Comparison of ENCODE assay signal across 21 cellular contexts in genomic region chrY:13307959-13308358, GRCh38.
A peak's percentile ranks its signal among the peaks of the same experiment; 100 is the strongest.
DNase-seq lines count a peak whose midpoint lies in the region; ATAC-seq and TF ChIP-seq lines count a peak whose summit lies in the region.
"Had no signal": no experiment of that assay in that cellular context is flagged by ENCODE, and none has a peak within 500 bp of the region (broad histone marks: within the 10 kb centered on the region; RNA-seq: fewer than 3 reads in every experiment).

No MANE protein-coding gene starts in this region.

- no peak overlapping the region for H3K4me2 ChIP-seq in GM23248 (ENCODE audit: unreplicated experiment)

- H3K4me3 Mint-ChIP-seq in activated T-helper 17 cell treated with anti-CD3 and anti-CD28 coated beads, Interleukin-2, amount 50 U/mL, for 72 hours = no peak overlapping the region

- peak overlapping the region; percentile 43 for H3K27ac ChIP-seq in GM23248
- H3K27ac ChIP-seq in RWPE2 (ENCODE audit: poor library complexity, severe bottlenecking) = no peak overlapping the region
- H3K27ac ChIP-seq in foreskin keratinocyte = no peak overlapping the region
- H3K27ac ChIP-seq: SJCRH30 had no signal

- no peak overlapping the region for H3K9ac ChIP-seq in GM23248

- 95 to 97% methylated on average over 2 of the region's 2 CpGs for WGBS in GM23248 (ENCODE audit: low coverage in 1 of 2, low lambda C conversion rate in 2 of 2, missing lambda C conversion rate in 2 of 2), 2 experiments

- H3K9me2 ChIP-seq in GM23248 (ENCODE audit: insufficient read depth) = no peaks in the 10 kb centered on the region

- H3K9me3 Mint-ChIP-seq in activated T-helper 17 cell treated with anti-CD3 and anti-CD28 coated beads, Interleukin-2, amount 50 U/mL, for 72 hours = no peaks in the 10 kb centered on the region

- no peaks in the 10 kb centered on the region for H3K27me3 Mint-ChIP-seq in activated T-helper 17 cell treated with anti-CD3 and anti-CD28 coated beads, Interleukin-2, amount 50 U/mL, for 72 hours

- in situ Hi-C loops in GM23248 (cut with MboI) = no loop called here

- H3K36me3 Mint-ChIP-seq in activated T-helper 17 cell treated with anti-CD3 and anti-CD28 coated beads, Interleukin-2, amount 50 U/mL, for 72 hours (ENCODE audit: low read depth) = peaks cover 84% of the 10 kb centered on the region

- H3F3A ChIP-seq in GM23248 (ENCODE audit: insufficient read depth) = peaks cover 7% of the 10 kb centered on the region; the same call in 1 of the 2 replicates

- H3K4me1 Mint-ChIP-seq in activated T-helper 17 cell treated with anti-CD3 and anti-CD28 coated beads, Interleukin-2, amount 50 U/mL, for 72 hours = no peaks in the 10 kb centered on the region

- H2AFZ ChIP-seq in GM23248 = no peak overlapping the region

- no peaks in the 10 kb centered on the region for H3K9me3 ChIP-seq in GM23248 (ENCODE audit: low read depth)
- no peaks in the 10 kb centered on the region for H3K9me3 ChIP-seq in RWPE2 (ENCODE audit: severe bottlenecking)
- H3K9me3 ChIP-seq: BE2C, SJCRH30 had no signal

- H3K36me3 ChIP-seq in GM23248 (ENCODE audit: low read depth) (peaks cover 3% of the 10 kb centered on the region; the same call in 1 of the 2 replicates), RWPE2 (ENCODE audit: low read depth) (peaks cover 56% of the 10 kb centered on the region)
- H3K36me3 ChIP-seq: BE2C, SJCRH30 had no signal

- H3K27me3 ChIP-seq in GM23248 (replicated peaks; ENCODE audit: insufficient read depth) = no peaks in the 10 kb centered on the region
- H3K27me3 ChIP-seq in RWPE2 (ENCODE audit: insufficient read depth, poor library complexity, severe bottlenecking) = no peaks in the 10 kb centered on the region
- no peaks in the 10 kb centered on the region for H3K27me3 ChIP-seq in foreskin keratinocyte
- H3K27me3 ChIP-seq: BE2C, SJCRH30 had no signal

- no peak overlapping the region for H3K27ac Mint-ChIP-seq in activated T-helper 17 cell treated with anti-CD3 and anti-CD28 coated beads, Interleukin-2, amount 50 U/mL, for 72 hours

- no peaks in the 10 kb centered on the region for H4K20me1 ChIP-seq in GM23248 (ENCODE audit: insufficient read depth)

- peaks cover 11% of the 10 kb centered on the region for H3K4me1 ChIP-seq in GM23248 (ENCODE audit: insufficient read depth)
- peaks cover 3% of the 10 kb centered on the region for H3K4me1 ChIP-seq in RWPE2 (ENCODE audit: insufficient read depth, poor library complexity, severe bottlenecking)
- H3K4me1 ChIP-seq in foreskin keratinocyte = no peaks in the 10 kb centered on the region
- H3K4me1 ChIP-seq: BE2C, SJCRH30 had no signal

- no peak overlapping the region for H3K4me3 ChIP-seq in AG10803 (ENCODE audit: low read length)
- no peak overlapping the region for H3K4me3 ChIP-seq in GM23248
- no peak overlapping the region for H3K4me3 ChIP-seq in RWPE2 (ENCODE audit: severe bottlenecking)
- H3K4me3 ChIP-seq: SJCRH30 had no signal

- DNase-seq in AG10803 (ENCODE audit: low read depth) (peak; percentile 29), GM23248 (peak; percentile 22), RWPE2 (ENCODE audit: low spot score) (no peak), foreskin keratinocyte (peak; percentile 31 to 65), NAMALWA (ENCODE audit: low spot score) (no peak), NCI-H526 (lab: John Stamatoyannopoulos, UW) (no peak)
- DNase-seq: BE2C; DMS79; Kasumi-1; MM.1S; NCI-H1092 treated with DMSO at 0.1 percent for 48 hours; NCI-H1436 treated with DMSO at 0.1 percent for 48 hours; NCI-H2029; NCI-H226; NCI-H510A treated with DMSO at 0.1 percent for 48 hours; NCI-H774; NK-92 treated with Interleukin-12 subunit alpha and Interleukin-12 subunit beta, amount 100 ng/mL, for 24 hours; SJCRH30 had no signal

- no peaks in the 10 kb centered on the region for H3K79me2 ChIP-seq in GM23248 (ENCODE audit: insufficient read depth)

- peak; percentile 52; the same call in 1 of the 3 replicates for ATAC-seq in RWPE2 (ENCODE audit: low read depth)
- peak; percentile 74 for ATAC-seq in foreskin keratinocyte
- no peak for ATAC-seq in HG03442 (IDR thresholded peaks at IDR 0.05; ENCODE audit: unreplicated experiment)
- ATAC-seq in activated T-helper 17 cell treated with anti-CD3 and anti-CD28 coated beads, Interleukin-2, amount 50 U/mL, for 72 hours (replicated peaks) = no peak
- ATAC-seq: Panc1 had no signal

- TF ChIP-seq CTCF in AG10803 (conservative IDR thresholded peaks at IDR 0.05; ENCODE audit: low read length) = no peak
- no peak for TF ChIP-seq CTCF in RWPE2 (IDR thresholded peaks at IDR 0.05; ENCODE audit: poor library complexity, severe bottlenecking)
- TF ChIP-seq CTCF in foreskin keratinocyte (conservative IDR thresholded peaks at IDR 0.05) = no peak

Comparison
In these comparisons a context has a peak if more than half of its experiments do, and no peak if none do; other contexts are left out.
1. DNase-seq: peak in AG10803 (single experiment), GM23248 (single experiment) and foreskin keratinocyte (2 of 2); none in RWPE2 (single experiment), NAMALWA (single experiment) and NCI-H526 (0 of 2).
2. ATAC-seq: peak in RWPE2 (single experiment) and foreskin keratinocyte (single experiment); none in HG03442 (single experiment) and activated T-helper 17 cell treated with anti-CD3 and anti-CD28 coated beads, Interleukin-2, amount 50 U/mL, for 72 hours (single experiment).